ENCODE assay signal across 18 cellular contexts in genomic region chr20:43812216-43812615, GRCh38.
A peak's percentile ranks its signal among the peaks of the same experiment; 100 is the strongest.
DNase-seq lines count a peak whose midpoint lies in the region; ATAC-seq and TF ChIP-seq lines count a peak whose summit lies in the region.
"Had no signal": no experiment of that assay in that cellular context is flagged by ENCODE, and none has a peak within 500 bp of the region (broad histone marks: within the 10 kb centered on the region; RNA-seq: fewer than 3 reads in every experiment).

No MANE protein-coding gene starts in this region.

- POLR2A ChIA-PET in A673 (lab: Charles Lee; ENCODE audit: low non-redundant PET), result no interaction called here
- POLR2A ChIA-PET in RWPE1 (lab: Yijun Ruan, JAX; ENCODE audit: low non-redundant PET), result no interaction called here

- in situ Hi-C loops in T47D (cut with HindIII; ENCODE audit: low pct_unique_long_range_greater_than_20kb, low sequenced_read_pairs), result no loop called here
- in situ Hi-C loops in mammary epithelial cell (cut with MboI; ENCODE audit: low sequenced_read_pairs in 2 of 2), result no loop called here

- H3K9ac ChIP-seq in mammary epithelial cell (ENCODE audit: insufficient read depth, low read length), result no peak overlapping the region

- CTCF ChIA-PET in mammary epithelial cell (lab: Charles Lee; ENCODE audit: low non-redundant PET) (no interaction called here), A673 (lab: Charles Lee) (no interaction called here), RWPE1 (lab: Yijun Ruan, JAX) (no interaction called here)

- H3K36me3 ChIP-seq in mammary epithelial cell (ENCODE audit: insufficient read depth, low read length) (no peaks in the 10 kb centered on the region), A673 (ENCODE audit: insufficient read depth, low read length, poor library complexity, severe bottlenecking) (no peaks in the 10 kb centered on the region)

- no peak overlapping the region for H2AFZ ChIP-seq in mammary epithelial cell (ENCODE audit: low read depth, low read length)
- H2AFZ ChIP-seq: GM23338 had no signal

- H3K27me3 ChIP-seq in mammary epithelial cell (ENCODE audit: insufficient read depth, low read length), result no peaks in the 10 kb centered on the region
- no peaks in the 10 kb centered on the region for H3K27me3 ChIP-seq in A673 (replicated peaks; ENCODE audit: insufficient read depth, low read depth, low read length, poor library complexity)

- no peak overlapping the region for H3K4me2 ChIP-seq in mammary epithelial cell (ENCODE audit: insufficient read depth, low read depth, low read length)
- H3K4me2 ChIP-seq: A549, GM23338 had no signal

- H3K79me2 ChIP-seq in mammary epithelial cell (ENCODE audit: insufficient read depth, low read length), result no peaks in the 10 kb centered on the region

- no peaks in the 10 kb centered on the region for H4K20me1 ChIP-seq in mammary epithelial cell (ENCODE audit: insufficient read depth, low read length)

- no peak for ATAC-seq in GM18498 (IDR thresholded peaks at IDR 0.05; ENCODE audit: unreplicated experiment)
- ATAC-seq: A549, GM23338, HCT116 had no signal

- H3K27ac ChIP-seq in mammary epithelial cell (ENCODE audit: insufficient read depth, low read depth, low read length) (no peak overlapping the region), A673 (ENCODE audit: low read depth, low read length, poor library complexity, severe bottlenecking) (no peak overlapping the region), RWPE1 (no peak overlapping the region)
- H3K27ac ChIP-seq: A549 had no signal

- no peaks in the 10 kb centered on the region for H3K9me3 ChIP-seq in mammary epithelial cell (replicated peaks; ENCODE audit: insufficient read depth, low read length)
- peaks cover 15% of the 10 kb centered on the region for H3K9me3 ChIP-seq in A673 (ENCODE audit: low read depth, low read length, poor library complexity, severe bottlenecking)

- intact Hi-C loops in mammary epithelial cell (cut with micrococcal nuclease), result no loop called here
- intact Hi-C loops in A673 (cut with micrococcal nuclease; ENCODE audit: unreplicated experiment), result no loop called here

- DNase-seq in T47D (ENCODE audit: low read depth in 1 of 2, low spot score in 1 of 2) (peak; percentile 63 to 86), mammary epithelial cell (no peak), M059J (ENCODE audit: low read depth) (peak; percentile 55), amniotic epithelial cell (ENCODE audit: low read depth) (peak; percentile 15), A673 (ENCODE audit: low spot score) (no peak), RWPE1 (ENCODE audit: low spot score) (no peak)
- DNase-seq: 8988T; C1 segment of cervical spinal cord; Calu3; CD4-positive, alpha-beta memory T cell; COR-L47; DMS53; DMS79 treated with DMSO at 0.1 percent for 48 hours; H9 had no signal

- no TSS peak for BruUV-seq in mammary epithelial cell (replicated peaks; lab: Mats Ljungman, UMichigan)
- BruUV-seq in A673 (replicated peaks; lab: Mats Ljungman, UMichigan), result no TSS peak

- TF ChIP-seq CTCF in mammary epithelial cell (conservative IDR thresholded peaks at IDR 0.05 in 1 of 2, IDR thresholded peaks at IDR 0.05 in 1 of 2; ENCODE audit: extremely low read depth in 1 of 2, insufficient read depth in 1 of 2, low read depth in 1 of 2, low read length in 2 of 2) (no peak), A673 (conservative IDR thresholded peaks at IDR 0.05; ENCODE audit: low read depth, low read length) (no peak), RWPE1 (conservative IDR thresholded peaks at IDR 0.05; ENCODE audit: low read depth) (no peak)

- H3K4me3 ChIP-seq in mammary epithelial cell (replicated peaks in 1 of 3; ENCODE audit: insufficient read depth in 1 of 3, low read depth in 2 of 3, low read length in 3 of 3), result no peak overlapping the region
- no peak overlapping the region for H3K4me3 ChIP-seq in A673 (ENCODE audit: low read depth, low read length, poor library complexity, severe bottlenecking)
- H3K4me3 ChIP-seq: A549, GM23338 had no signal

- dilution Hi-C loops in mammary epithelial cell (cut with HindIII; ENCODE audit: low sequenced_read_pairs), result no loop called here

- no peaks in the 10 kb centered on the region for H3K4me1 ChIP-seq in mammary epithelial cell (ENCODE audit: insufficient read depth, low read length)
- no peaks in the 10 kb centered on the region for H3K4me1 ChIP-seq in A673 (ENCODE audit: insufficient read depth, low read length, poor library complexity, severe bottlenecking)
- H3K4me1 ChIP-seq: A549 had no signal

Comparison
In these comparisons a context has a peak if more than half of its experiments do, and no peak if none do; other contexts are left out.
1. DNase-seq: peak in T47D (2 of 2), M059J (single experiment) and amniotic epithelial cell (single experiment); none in mammary epithelial cell (single experiment), A673 (single experiment) and RWPE1 (single experiment).